16 cellular contexts compared by ENCODE assay signal in the genomic region with DNA sequence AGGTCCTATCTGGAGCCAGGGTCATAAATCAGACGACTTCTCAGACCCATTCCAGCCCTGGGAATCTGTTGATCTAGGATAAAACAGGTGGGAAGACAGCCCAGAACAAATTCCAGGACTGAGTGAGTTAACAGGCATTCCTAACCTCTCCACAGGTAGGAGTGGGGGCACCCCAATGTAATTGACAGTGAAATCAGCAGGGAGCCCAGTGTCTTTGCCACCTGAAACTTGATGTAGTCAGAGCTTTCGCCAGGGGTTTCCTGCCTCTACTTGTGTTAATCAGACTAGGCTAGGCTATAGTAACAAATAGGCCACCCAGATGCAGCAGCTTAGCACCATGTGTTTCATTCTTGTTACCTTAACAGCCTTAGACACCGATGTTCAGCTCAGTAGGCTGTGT. TPM values are rescaled to one million over a fixed set of nuclear protein-coding genes. Genes with fewer than 3 reads are reported as not detected.
DNase-seq lines count a peak whose midpoint lies in the region; ATAC-seq, FAIRE-seq and TF ChIP-seq lines count a peak whose summit lies in the region.
"Had no signal": no experiment of that assay in that cellular context is flagged by ENCODE, and none has a peak within 500 bp of the region (broad histone marks: within the 10 kb centered on the region; RNA-seq: fewer than 3 reads in every experiment).

No MANE protein-coding gene starts in this region.

- H4K20me1 ChIP-seq in HepG2 (ENCODE audit: insufficient read depth, low read length): no peaks in the 10 kb centered on the region; the same call in 1 of the 2 replicates
- no peaks in the 10 kb centered on the region for H4K20me1 ChIP-seq in H1 (replicated peaks in 1 of 2; ENCODE audit: control insufficient read depth in 1 of 2, insufficient read depth in 2 of 2, low read length in 2 of 2)

- H3K4me2 ChIP-seq in HepG2 (ENCODE audit: low read depth, low read length): no peak overlapping the region
- H3K4me2 ChIP-seq in H1 (ENCODE audit: insufficient read depth in 1 of 2, low read depth in 2 of 2, low read length in 2 of 2): peak overlapping the region in 1 of 2 experiments; percentile 26; a peak in 2 of 4 replicates

- no peak overlapping the region for H4K8ac ChIP-seq in H1 (ENCODE audit: extremely low read depth, insufficient read depth, low read length)

- no peak overlapping the region for H2BK20ac ChIP-seq in H1 (ENCODE audit: low read length)

- no TSS peak for BruUV-seq in HepG2 (replicated peaks; lab: Mats Ljungman, UMichigan)

- H3K4me3 ChIP-seq in HepG2 (replicated peaks in 1 of 3; ENCODE audit: insufficient read depth in 1 of 3, low read depth in 2 of 3, low read length in 3 of 3) (no peak overlapping the region), right lobe of liver (no peak overlapping the region), H1 (ENCODE audit: extremely low read depth in 1 of 4, insufficient read depth in 2 of 4, low read depth in 3 of 4, low read length in 4 of 4) (no peak overlapping the region), mesodermal cell (ENCODE audit: extremely low read depth, insufficient read depth, low read length, poor library complexity, severe bottlenecking) (no peak overlapping the region)

- H2AFZ ChIP-seq in HepG2 (ENCODE audit: low read length) (no peak overlapping the region), H1 (ENCODE audit: low read length) (no peak overlapping the region)

- FAIRE-seq in HepG2 (lab: Jason Lieb, UNC) (no peak), H1 (lab: Jason Lieb, UNC) (no peak)

- no peak overlapping the region for H2BK5ac ChIP-seq in H1 (ENCODE audit: low read depth, low read length)

- no peak overlapping the region for H4K91ac ChIP-seq in H1 (replicated peaks; ENCODE audit: insufficient read length, low read length)

- TF ChIP-seq POLR2A in HepG2 (IDR thresholded peaks at IDR 0.05; ENCODE audit: insufficient read depth in 1 of 2, low read depth in 2 of 2, low read length in 2 of 2) (no peak), right lobe of liver (IDR thresholded peaks at IDR 0.05) (no peak), H1 (IDR thresholded peaks at IDR 0.05; ENCODE audit: control extremely low read depth in 1 of 2, low read depth in 2 of 2, low read length in 2 of 2) (no peak)

- no peak overlapping the region for H2BK120ac ChIP-seq in H1 (replicated peaks; ENCODE audit: low read depth, low read length)

- H3K36me3 ChIP-seq in HepG2 (replicated peaks in 1 of 2; ENCODE audit: control insufficient read depth in 1 of 2, insufficient read depth in 2 of 2, low read length in 2 of 2) (peaks cover 0 to 5% of the 10 kb centered on the region in 2 experiments; a peak in 1 of 5 replicates), right lobe of liver (no peaks in the 10 kb centered on the region), H1 (ENCODE audit: control insufficient read depth in 2 of 4, insufficient read depth in 4 of 4, low read length in 3 of 4) (no peaks in the 10 kb centered on the region), mesodermal cell (ENCODE audit: control insufficient read depth, insufficient read depth, low read length) (peaks cover 5% of the 10 kb centered on the region)

- H4K5ac ChIP-seq in H1 (ENCODE audit: insufficient read length, low read depth, low read length): no peak overlapping the region

- H3K9ac ChIP-seq in HepG2 (ENCODE audit: insufficient read depth, low read depth, low read length) (no peak overlapping the region), H1 (replicated peaks in 1 of 4; ENCODE audit: extremely low read depth in 1 of 4, low read depth in 3 of 4, low read length in 3 of 4) (no peak overlapping the region)

- 0 out of 2 replicates have a peak overlapping the region, but pooled peaks have one; percentile 48 for H2BK15ac ChIP-seq in H1 (ENCODE audit: low read length)

- no peak overlapping the region for H3K18ac ChIP-seq in H1 (ENCODE audit: extremely low read depth, low read length)

- no peak overlapping the region for H3K4ac ChIP-seq in H1 (replicated peaks; ENCODE audit: insufficient read length, low read depth, low read length)

- no peak overlapping the region for H3K23ac ChIP-seq in H1 (ENCODE audit: insufficient read length)

- CTCF ChIA-PET in HepG2 (lab: Yijun Ruan, JAX; ENCODE audit: low intra/inter-chr PET ratio, low total read pairs) (no interaction called here), H1 (lab: Charles Lee; ENCODE audit: partially characterized antibody) (interaction anchor here (0.7 to 1.3 kb wide), 3 partner anchors 12 to 93 kb away, joined by 3 to 5 read pairs (median 4); no protein-coding TSS in a partner anchor)

- H3K27me3 ChIP-seq in HepG2 (ENCODE audit: control insufficient read depth in 1 of 2, insufficient read depth in 2 of 2, low read length in 2 of 2) (peaks cover 0 to 30% of the 10 kb centered on the region in 2 experiments; a peak in 4 of 5 replicates), right lobe of liver (no peaks in the 10 kb centered on the region), H1 (replicated peaks in 1 of 4; ENCODE audit: control insufficient read depth in 3 of 4, extremely low read depth in 1 of 4, insufficient read depth in 3 of 4, low read length in 3 of 4) (peaks cover 7 to 30% (median 19%) of the 10 kb centered on the region in 4 experiments)

- POLR2A ChIA-PET in HepG2 (lab: Yijun Ruan, JAX): no interaction called here
- POLR2A ChIA-PET in H1 (lab: Charles Lee; ENCODE audit: partially characterized antibody): no interaction called here

- H3K23me2 ChIP-seq in H1 (ENCODE audit: low read depth, low read length): peaks cover 9% of the 10 kb centered on the region; the same call in 1 of the 2 replicates

- intact Hi-C loops in HepG2 (cut with micrococcal nuclease; ENCODE audit: unreplicated experiment) (loop anchor here (10.0 kb wide), 1 partner anchor 96 kb away; no protein-coding TSS in a partner anchor), right lobe of liver (cut with DNase I) (no loop called here)

- TF ChIP-seq EP300 in HepG2 (IDR thresholded peaks at IDR 0.05; ENCODE audit: low read depth in 2 of 2, low read length in 2 of 2): no peak
- TF ChIP-seq EP300 in HepG2 (CRISPR knock-in tag; IDR thresholded peaks at IDR 0.05; ENCODE audit: borderline replicate concordance): no peak
- TF ChIP-seq EP300 in H1 (IDR thresholded peaks at IDR 0.05; ENCODE audit: borderline replicate concordance in 1 of 2, low read depth in 2 of 2, low read length in 2 of 2): no peak

- no peak overlapping the region for H2BK12ac ChIP-seq in H1 (ENCODE audit: low read depth, low read length)

- no peak overlapping the region for H3K56ac ChIP-seq in H1 (replicated peaks; ENCODE audit: insufficient read length, low read depth, low read length)

- no peak for TF ChIP-seq CTCF in HepG2 (CRISPR knock-in tag; IDR thresholded peaks at IDR 0.05)
- TF ChIP-seq CTCF in right lobe of liver (IDR thresholded peaks at IDR 0.05): no peak
- no peak for TF ChIP-seq CTCF in H1 (IDR thresholded peaks at IDR 0.05; ENCODE audit: control extremely low read depth in 1 of 3, insufficient read depth in 1 of 3, low read depth in 1 of 3, low read length in 3 of 3)
- TF ChIP-seq CTCF in GM13976 (IDR thresholded peaks at IDR 0.05; ENCODE audit: borderline replicate concordance, control extremely low read depth, extremely low read depth, insufficient read depth, missing control alignments): no peak

- 77% methylated on average over 3 of the region's 3 CpGs for WGBS in HepG2 (ENCODE audit: low lambda C conversion rate)
- 95% methylated on average over 3 of the region's 3 CpGs for WGBS in right lobe of liver (ENCODE audit: insufficient coverage, low coverage, low lambda C conversion rate, missing lambda C conversion rate)
- WGBS in H1 (ENCODE audit: extremely low coverage in 1 of 2, insufficient coverage in 1 of 2, insufficient read length in 1 of 2, insufficient replicate concordance in 2 of 2, low coverage in 1 of 2, low lambda C conversion rate in 2 of 2, missing lambda C conversion rate in 1 of 2), 2 experiments: 77% methylated on average over 3 of the region's 3 CpGs; no CpG with 5 or more reads in 1 of the 2 experiments
- 78 to 85% methylated on average over 2 to 3 of the region's 3 CpGs for WGBS in mesodermal cell (ENCODE audit: insufficient coverage in 2 of 2), 2 experiments

- in situ Hi-C loops in HepG2 (cut with HindIII; ENCODE audit: extremely low pct_ligation_motif_present, low pct_unique_long_range_greater_than_20kb): no loop called here
- in situ Hi-C loops in GM13976 (cut with MboI; ENCODE audit: low sequenced_read_pairs, unreplicated experiment): no loop called here

- H3K4me1 ChIP-seq in HepG2 (ENCODE audit: insufficient read depth, low read length) (peaks cover 72% of the 10 kb centered on the region), right lobe of liver (peaks cover 0 to 19% (median 3%) of the 10 kb centered on the region in 4 donors), H1 (replicated peaks in 1 of 4; ENCODE audit: control insufficient read depth in 3 of 4, insufficient read depth in 4 of 4, low read length in 3 of 4) (peaks cover 3 to 22% (median 8%) of the 10 kb centered on the region in 4 experiments; a peak in 6 of 7 replicates), mesodermal cell (ENCODE audit: control insufficient read depth, insufficient read depth, low read length, poor library complexity, severe bottlenecking) (peaks cover 59% of the 10 kb centered on the region)

- H3K79me1 ChIP-seq in H1 (ENCODE audit: low read depth, low read length): no peaks in the 10 kb centered on the region

- peaks cover 11% of the 10 kb centered on the region for H3K79me2 ChIP-seq in HepG2 (ENCODE audit: insufficient read depth, low read length)
- no peaks in the 10 kb centered on the region for H3K79me2 ChIP-seq in H1 (ENCODE audit: control insufficient read depth in 1 of 2, insufficient read depth in 2 of 2, low read length in 2 of 2)

- no peak for DNase-seq in HepG2 (ENCODE audit: low spot score)
- no peak for DNase-seq in right lobe of liver
- no peak for DNase-seq in H1 (ENCODE audit: low read depth in 1 of 2, low spot score in 2 of 2)
- DNase-seq in HUDEP-2 (lab: John Stamatoyannopoulos, UW; ENCODE audit: unreplicated experiment in 76 of 76): no peak
- DNase-seq in DMS79 (lab: John Stamatoyannopoulos, UW): no peak
- DNase-seq in GM13976 (ENCODE audit: low spot score): no peak
- DNase-seq: GDM1, GOT3, Karpas-422, MM.1S, NCI-H1105 treated with DMSO at 0.1 percent for 48 hours, NCI-H187 treated with DMSO at 0.1 percent for 48 hours, NCI-H345, NCI-H526 treated with DMSO at 0.1 percent for 48 hours, PC-3 had no signal

- H3K9me3 ChIP-seq in HepG2 (ENCODE audit: low read length): no peaks in the 10 kb centered on the region
- H3K9me3 ChIP-seq in right lobe of liver: no peaks in the 10 kb centered on the region
- no peaks in the 10 kb centered on the region for H3K9me3 ChIP-seq in H1 (ENCODE audit: insufficient read depth in 2 of 2, low read depth in 1 of 2, low read length in 1 of 2)
- H3K9me3 ChIP-seq in mesodermal cell (ENCODE audit: control insufficient read depth, low read length): no peaks in the 10 kb centered on the region

- TF ChIP-seq RAD21 in HepG2 (CRISPR knock-in tag; IDR thresholded peaks at IDR 0.05) (no peak), H1 (IDR thresholded peaks at IDR 0.05 in 1 of 2, conservative IDR thresholded peaks at IDR 0.05 in 1 of 2; ENCODE audit: low read depth in 2 of 2, low read length in 2 of 2) (no peak)

- H3K14ac ChIP-seq in H1 (ENCODE audit: insufficient read length): no peak overlapping the region

- no peak overlapping the region for H2AK5ac ChIP-seq in H1 (ENCODE audit: low read depth, low read length)

- ATAC-seq in HepG2 (no peak), right lobe of liver (no peak)
- ATAC-seq: PC-3 had no signal

- H3K27ac ChIP-seq in HepG2 (ENCODE audit: extremely low read length, insufficient read depth, low read length): no peak overlapping the region
- no peak overlapping the region for H3K27ac ChIP-seq in right lobe of liver
- no peak overlapping the region for H3K27ac ChIP-seq in H1 (ENCODE audit: low read depth, low read length)
- H3K27ac ChIP-seq in mesodermal cell (ENCODE audit: low read depth, low read length, severe bottlenecking): peak overlapping the region; percentile 13

RNA-seq across cellular contexts. Expression of gene HEG1, which starts 2.7 kb away (rescaled TPM):
- 9.7 and 10.7 TPM in 2 replicates for total RNA-seq in HepG2 (2016; rRNA removed; fragmentation: Illumina TruSeq; extraction: Trizol)
- 1.1 TPM in 2 replicates for total RNA-seq in HepG2 (2016; cell fraction: cytosol; rRNA removed; fragmentation: Illumina TruSeq; extraction: Trizol; ENCODE audit: low read depth)
- total RNA-seq in HepG2 (2016; cell fraction: insoluble cytoplasmic fraction; rRNA removed; fragmentation: Illumina TruSeq; extraction: Trizol): 6.8 and 9.0 TPM in 2 replicates
- 3.2 and 3.3 TPM in 2 replicates for total RNA-seq in HepG2 (2016; cell fraction: membrane; rRNA removed; fragmentation: Illumina TruSeq; extraction: Trizol)
- total RNA-seq in HepG2 (2016; cell fraction: nucleus; rRNA removed; fragmentation: Illumina TruSeq; extraction: Trizol): 17.3 and 19.4 TPM in 2 replicates
- 11.6 and 18.2 TPM in 2 replicates for polyA plus RNA-seq in HepG2 (2011; rRNA removed)
- 8.6 and 8.8 TPM in 2 replicates for polyA plus RNA-seq in HepG2 (2011; cell fraction: cytosol; rRNA removed)
- polyA plus RNA-seq in HepG2 (2011; cell fraction: nucleus; rRNA removed): 17.9 and 23.5 TPM in 2 replicates
- polyA plus RNA-seq in HepG2 (2012): 12.1 and 14.0 TPM in 2 replicates
- polyA plus RNA-seq in HepG2 (2016; cell fraction: cytosol; fragmentation: Illumina TruSeq; extraction: Trizol; ENCODE audit: low read depth): 0.46 and 0.52 TPM in 2 replicates
- polyA plus RNA-seq in HepG2 (2016; cell fraction: insoluble cytoplasmic fraction; fragmentation: Illumina TruSeq; extraction: Trizol; ENCODE audit: low read depth): 5.4 and 5.8 TPM in 2 replicates
- polyA plus RNA-seq in HepG2 (2016; cell fraction: membrane; fragmentation: Illumina TruSeq; extraction: Trizol; ENCODE audit: low read depth): 0.69 and 0.92 TPM in 2 replicates
- polyA plus RNA-seq in HepG2 (2016; cell fraction: nucleus; fragmentation: Illumina TruSeq; extraction: Trizol; ENCODE audit: insufficient read depth, low read depth): 14.9 and 16.7 TPM in 2 replicates
- polyA minus RNA-seq in HepG2 (2011; rRNA and poly(A)+ RNA removed; ENCODE audit: low replicate concordance): 51.4 and 72.4 TPM in 2 replicates
- polyA minus RNA-seq in HepG2 (2011; cell fraction: cytosol; rRNA and poly(A)+ RNA removed): 23.5 and 27.8 TPM in 2 replicates
- 17.8 and 25.8 TPM in 2 replicates for polyA minus RNA-seq in HepG2 (2011; cell fraction: nucleus; rRNA and poly(A)+ RNA removed)
- 10 to 100 TPM in 3 of 6 experiments, 1 to 10 TPM in 3; 3.5 to 14.9 (median 10.8) TPM for total RNA-seq in right lobe of liver
- total RNA-seq in H1 (2021; fragmentation: NEBNext Ultra II Directional; extraction: Animal tissue kit (Norgen Biotek cat#: 25700)): 9.7 and 13.1 TPM in 2 replicates
- polyA plus RNA-seq in H1 (2011; rRNA removed): 5.0 and 5.3 TPM in 2 replicates
- 3.2 TPM for polyA plus RNA-seq in H1 (2011; cell fraction: cytosol; rRNA removed)
- polyA plus RNA-seq in H1 (2011; cell fraction: nucleus; rRNA removed): 5.4 TPM
- polyA plus RNA-seq in H1 (2012, experiment 1 of 2): 4.5 to 6.0 TPM (median 5.0 TPM) in 4 replicates
- polyA plus RNA-seq in H1 (2012, experiment 2 of 2): 0.62 TPM
- polyA plus RNA-seq in H1 (2013, experiment 1 of 2): 5.1 TPM
- 5.3 TPM for polyA plus RNA-seq in H1 (2013, experiment 2 of 2)
- polyA minus RNA-seq in H1 (2011; rRNA and poly(A)+ RNA removed): 9.4 and 11.0 TPM in 2 replicates
- polyA minus RNA-seq in H1 (2011; cell fraction: cytosol; rRNA and poly(A)+ RNA removed): 8.3 TPM
- polyA minus RNA-seq in H1 (2011; cell fraction: nucleus; rRNA and poly(A)+ RNA removed): 8.0 TPM
- 122 TPM for polyA plus RNA-seq in mesodermal cell (2013, experiment 1 of 2)
- 98.4 TPM for polyA plus RNA-seq in mesodermal cell (2013, experiment 2 of 2)

Comparison
In these comparisons a context has a peak if more than half of its experiments do, and no peak if none do; other contexts are left out.
1. Of the 41 proteins assayed by ChIP-seq in both HepG2 and H1: peak only in HepG2: none; only in H1: TCF12; in both: none; in neither: 40.